5 cellular contexts compared by ENCODE assay signal in genomic region chr20:8032499-8032898, GRCh38.
"Had no signal": no experiment of that assay in that cellular context is flagged by ENCODE, and none has a peak within 500 bp of the region (broad histone marks: within the 10 kb centered on the region; RNA-seq: fewer than 3 reads in every experiment).

No MANE protein-coding gene starts in this region.

- H3K4me3 ChIP-seq: K562 had no signal

- ATAC-seq: HepG2, K562 had no signal

- DNase-seq: IMR-90, KBM-7 had no signal

- H3K27ac ChIP-seq: HL-60 had no signal
